Comparison of ENCODE assay signal across 34 cellular contexts in genomic region chr22:36772451-36772850, GRCh38. TPM values are rescaled to one million over a fixed set of nuclear protein-coding genes. Genes with fewer than 3 reads are reported as not detected.
DNase-seq lines count a peak whose midpoint lies in the region; ATAC-seq and TF ChIP-seq lines count a peak whose summit lies in the region.
"Had no signal": no experiment of that assay in that cellular context is flagged by ENCODE, and none has a peak within 500 bp of the region (broad histone marks: within the 10 kb centered on the region; RNA-seq: fewer than 3 reads in every experiment).

No MANE protein-coding gene starts in this region.

- H3K4me3 Mint-ChIP-seq in chondrocyte (ENCODE audit: unreplicated experiment): no peak overlapping the region
- H3K4me3 Mint-ChIP-seq: CD8-positive, alpha-beta T cell; H9; HFFc6 had no signal

- H3K27ac ChIP-seq in sigmoid colon (no peak overlapping the region), PC-9 (no peak overlapping the region)
- H3K27ac ChIP-seq: C4-2B, GM23248, KMS-11, SK-N-MC had no signal

- BruUV-seq in PC-9 (replicated peaks; lab: Mats Ljungman, UMichigan): no TSS peak

- no peak for ATAC-seq in activated naive CD4-positive, alpha-beta T cell treated with anti-CD3 and anti-CD28 coated beads, Interleukin-2, amount 50 U/mL, for 72 hours
- ATAC-seq: CD8-positive, alpha-beta T cell; Panc1 had no signal

- H3K4me3 ChIP-seq in sigmoid colon (no peak overlapping the region), PC-9 (no peak overlapping the region)
- H3K4me3 ChIP-seq: GM23248, SK-N-MC had no signal

- TF ChIP-seq EP300 in sigmoid colon (IDR thresholded peaks at IDR 0.05): no peak

- no peak overlapping the region for H2AFZ ChIP-seq in PC-9
- H2AFZ ChIP-seq: GM23248 had no signal

- H3K27me3 ChIP-seq in sigmoid colon (no peaks in the 10 kb centered on the region), PC-9 (ENCODE audit: insufficient read depth, low read depth) (no peaks in the 10 kb centered on the region)

- H4K20me1 ChIP-seq in PC-9 (ENCODE audit: insufficient read depth): no peaks in the 10 kb centered on the region

- H3K36me3 ChIP-seq in sigmoid colon: peaks cover 0 to 3% (median 0%) of the 10 kb centered on the region in 4 donors
- no peaks in the 10 kb centered on the region for H3K36me3 ChIP-seq in PC-9 (ENCODE audit: low read depth)

- H3K79me2 ChIP-seq in PC-9 (ENCODE audit: low read depth): no peaks in the 10 kb centered on the region

- no peaks in the 10 kb centered on the region for H3K9me3 ChIP-seq in sigmoid colon
- no peaks in the 10 kb centered on the region for H3K9me3 ChIP-seq in PC-9 (ENCODE audit: insufficient read depth, low read depth)
- H3K9me3 ChIP-seq: Caco-2 had no signal

- in situ Hi-C loops in Caki2 (cut with HindIII; ENCODE audit: low pct_unique_long_range_greater_than_20kb, low sequenced_read_pairs): loop anchor here (10.0 kb wide), 3 partner anchors 48 to 228 kb away; no protein-coding TSS in a partner anchor

- no peaks in the 10 kb centered on the region for H3K9me3 Mint-ChIP-seq in chondrocyte (ENCODE audit: low read depth)
- H3K9me3 Mint-ChIP-seq in activated naive CD4-positive, alpha-beta T cell treated with anti-CD3 and anti-CD28 coated beads, Interleukin-2, amount 50 U/mL, for 72 hours: peaks cover 0 to under 1% of the 10 kb centered on the region in 2 donors
- H3K9me3 Mint-ChIP-seq: CD8-positive, alpha-beta T cell; HFFc6; IgD-negative memory B cell had no signal

- H3F3A ChIP-seq in PC-9 (ENCODE audit: insufficient read depth, low read depth): no peaks in the 10 kb centered on the region

- H3K4me1 ChIP-seq in sigmoid colon: peaks cover 0 to 17% (median 14%) of the 10 kb centered on the region in 4 donors
- peaks cover 13% of the 10 kb centered on the region for H3K4me1 ChIP-seq in PC-9 (replicated peaks; ENCODE audit: insufficient read depth)

- CTCF ChIA-PET in PC-9 (lab: Charles Lee): no interaction called here

- 87 to 92% methylated on average over 8 of the region's 8 CpGs for WGBS in sigmoid colon, 2 donors

- H3K27me3 Mint-ChIP-seq in chondrocyte (ENCODE audit: low read depth): no peaks in the 10 kb centered on the region
- H3K27me3 Mint-ChIP-seq: IgD-negative memory B cell had no signal

- no peak overlapping the region for H3K4me2 ChIP-seq in PC-9
- H3K4me2 ChIP-seq: KMS-11 had no signal

- DNase-seq in Caki2 (ENCODE audit: low read depth): peak; percentile 74
- DNase-seq in chondrocyte (ENCODE audit: low spot score): peak; percentile 32
- DNase-seq in islet precursor cell: peak; percentile 31
- peak; percentile 60 for DNase-seq in sigmoid colon
- no peak for DNase-seq in PC-9
- DNase-seq in activated naive CD4-positive, alpha-beta T cell treated with anti-CD3 and anti-CD28 coated beads, Interleukin-2, amount 50 U/mL, for 72 hours (ENCODE audit: low spot score in 2 of 2): no peak
- DNase-seq in GM10266 (ENCODE audit: extremely low spot score): no peak
- DNase-seq in activated CD8-positive, alpha-beta memory T cell treated with anti-CD3 and anti-CD28 coated beads for 24 hours: no peak
- DNase-seq: AML-193; Caco-2; CD8-positive, alpha-beta T cell; DMS 273 treated with DMSO at 0.1 percent for 48 hours; DMS79; GF-D8; GM23248; H9; HFFc6; MM.1S; NCI-H1092; NCI-H1436; NCI-H187; NCI-H2081 treated with DMSO at 0.1 percent for 48 hours; NCI-H2171; NCI-H226; NCI-H510A; NCI-H69; SIG-M5; SW 1271 had no signal

- no peak overlapping the region for H3K27ac Mint-ChIP-seq in chondrocyte (ENCODE audit: unreplicated experiment)
- no peak overlapping the region for H3K27ac Mint-ChIP-seq in activated naive CD4-positive, alpha-beta T cell treated with anti-CD3 and anti-CD28 coated beads, Interleukin-2, amount 50 U/mL, for 72 hours
- H3K27ac Mint-ChIP-seq: CD8-positive, alpha-beta T cell; H9; HFFc6; IgD-negative memory B cell had no signal

- no peaks in the 10 kb centered on the region for H3K9me2 ChIP-seq in PC-9 (ENCODE audit: insufficient read depth)

- POLR2A ChIA-PET in PC-9 (lab: Charles Lee; ENCODE audit: unreplicated experiment): no interaction called here

- intact Hi-C loops in sigmoid colon (cut with DNase I) (no loop called here), PC-9 (cut with micrococcal nuclease; ENCODE audit: unreplicated experiment) (no loop called here)

- TF ChIP-seq POLR2A in sigmoid colon (IDR thresholded peaks at IDR 0.05): no peak

- no peaks in the 10 kb centered on the region for H3K36me3 Mint-ChIP-seq in chondrocyte (ENCODE audit: low read depth)
- H3K36me3 Mint-ChIP-seq in activated naive CD4-positive, alpha-beta T cell treated with anti-CD3 and anti-CD28 coated beads, Interleukin-2, amount 50 U/mL, for 72 hours: peaks cover 5 to 6% of the 10 kb centered on the region in 2 donors

- TF ChIP-seq CTCF in chondrocyte (IDR thresholded peaks at IDR 0.05): no peak
- TF ChIP-seq CTCF in sigmoid colon (IDR thresholded peaks at IDR 0.05): no peak
- TF ChIP-seq CTCF in PC-9 (conservative IDR thresholded peaks at IDR 0.05): no peak
- TF ChIP-seq CTCF in GM10266 (IDR thresholded peaks at IDR 0.05; ENCODE audit: control insufficient read depth, insufficient read depth, low read depth, missing control alignments): no peak

- H3K4me1 Mint-ChIP-seq in chondrocyte (ENCODE audit: low read depth): peaks cover 18% of the 10 kb centered on the region

RNA-seq across cellular contexts. Expression of gene IFT27, which starts 3.5 kb away (rescaled TPM):
- 83.8 and 101 TPM in 2 replicates for total RNA-seq in Caki2 (2014; rRNA removed; shearing (Covaris generic); ENCODE audit: low replicate concordance)
- total RNA-seq in chondrocyte (23.0 to 31.4 TPM (median 24.4 TPM) in 3 replicates), sigmoid colon (10 to 100 TPM; 15.9 to 27.7 (median 25.1) TPM), PC-9 (2021) (74.2 and 84.2 TPM in 2 replicates)
- polyA plus RNA-seq in sigmoid colon: 10 to 100 TPM; 15.0 to 27.9 (median 17.8) TPM
- total RNA-seq in activated naive CD4-positive, alpha-beta T cell treated with anti-CD3 and anti-CD28 coated beads, Interleukin-2, amount 50 U/mL, for 72 hours: 10 to 100 TPM; 20.8 to 23.3 TPM

RNA-seq across cellular contexts. Expression of gene PVALB, which starts 44.4 kb away (rescaled TPM):
- not detected in 2 replicates for total RNA-seq in Caki2 (2014; rRNA removed; shearing (Covaris generic); ENCODE audit: low replicate concordance)
- total RNA-seq in chondrocyte (not detected in 3 replicates), sigmoid colon (not detected), PC-9 (2021) (not detected in 2 replicates)
- not detected for polyA plus RNA-seq in sigmoid colon
- not detected for total RNA-seq in activated naive CD4-positive, alpha-beta T cell treated with anti-CD3 and anti-CD28 coated beads, Interleukin-2, amount 50 U/mL, for 72 hours
- total RNA-seq: Caco-2; CD8-positive, alpha-beta T cell; GM23248; HFFc6 had no signal
- polyA plus RNA-seq: AG04450, GM23248, IgD-negative memory B cell had no signal

Comparison
In these comparisons a context has a peak if more than half of its experiments do, and no peak if none do; other contexts are left out.
1. DNase-seq: peak in Caki2 (single experiment), chondrocyte (single experiment), islet precursor cell (single experiment) and sigmoid colon (single experiment); none in PC-9 (0 of 2), activated naive CD4-positive, alpha-beta T cell treated with anti-CD3 and anti-CD28 coated beads, Interleukin-2, amount 50 U/mL, for 72 hours (0 of 2), GM10266 (single experiment) and activated CD8-positive, alpha-beta memory T cell treated with anti-CD3 and anti-CD28 coated beads for 24 hours (single experiment).